8 cellular contexts compared by ENCODE assay signal in the genomic region with DNA sequence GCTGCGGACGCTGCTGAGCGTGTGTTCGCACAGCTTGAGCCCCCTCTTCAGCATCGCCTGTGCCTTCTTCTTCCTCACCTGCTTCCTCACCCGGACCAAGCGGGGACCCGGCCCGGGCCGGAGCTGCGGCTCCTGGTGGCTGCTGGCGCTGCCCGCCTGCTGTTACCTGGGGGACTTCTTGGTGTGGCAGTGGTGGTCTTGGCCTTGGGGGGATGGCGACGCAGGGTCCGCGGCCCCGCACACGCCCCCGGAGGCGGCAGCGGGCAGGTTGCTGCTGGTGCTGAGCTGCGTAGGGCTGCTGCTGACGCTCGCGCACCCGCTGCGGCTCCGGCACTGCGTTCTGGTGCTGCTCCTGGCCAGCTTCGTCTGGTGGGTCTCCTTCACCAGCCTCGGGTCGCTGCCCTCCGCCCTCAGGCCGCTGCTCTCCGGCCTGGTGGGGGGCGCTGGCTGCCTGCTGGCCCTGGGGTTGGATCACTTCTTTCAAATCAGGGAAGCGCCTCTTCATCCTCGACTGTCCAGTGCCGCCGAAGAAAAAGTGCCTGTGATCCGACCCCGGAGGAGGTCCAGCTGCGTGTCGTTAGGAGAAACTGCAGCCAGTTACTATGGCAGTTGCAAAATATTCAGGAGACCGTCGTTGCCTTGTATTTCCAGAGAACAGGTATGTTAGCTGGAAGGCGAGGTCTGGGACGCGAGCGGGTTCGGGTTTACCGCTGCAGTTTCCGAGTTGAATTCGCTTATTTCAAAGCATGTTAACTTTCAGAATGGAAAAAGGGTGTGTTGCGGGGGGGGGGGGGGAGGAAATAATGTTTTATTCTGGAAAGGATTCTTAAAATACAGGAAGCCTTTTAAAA. TPM values are rescaled to one million over a fixed set of nuclear protein-coding genes. Genes with fewer than 3 reads are reported as not detected.
DNase-seq lines count a peak whose midpoint lies in the region; ATAC-seq, FAIRE-seq and TF ChIP-seq lines count a peak whose summit lies in the region.

No MANE protein-coding gene starts in this region.

- no peaks in the 10 kb centered on the region for H3K9me1 ChIP-seq in keratinocyte (ENCODE audit: control insufficient read depth, extremely low read depth, insufficient read depth, low read length)

- H3K4me1 Mint-ChIP-seq in Calu3 (ENCODE audit: low read depth, unreplicated experiment) (peaks cover 22% of the 10 kb centered on the region), brain (peaks cover 55% of the 10 kb centered on the region)
- peaks cover 52% of the 10 kb centered on the region for H3K4me1 Mint-ChIP-seq in T-helper 2 cell treated with Interferon-gamma antibody and Interleukin-4, amounts not matched to agents 5 μg/mL and 100 μg/mL, for 36 hours (ENCODE audit: low read depth)

- H3K27ac Mint-ChIP-seq in Calu3 (ENCODE audit: unreplicated experiment) (peak overlapping the region; percentile 23), brain (peak overlapping the region in 4 of 5 experiments; percentile 35 to 75 (median 58))
- peak overlapping the region; percentile 81 for H3K27ac Mint-ChIP-seq in T-helper 2 cell treated with Interferon-gamma antibody and Interleukin-4, amounts not matched to agents 5 μg/mL and 100 μg/mL, for 36 hours

- peak overlapping the region; percentile 26 for H2AFZ ChIP-seq in keratinocyte (ENCODE audit: control insufficient read depth, low read length)

- FAIRE-seq in keratinocyte (lab: Jason Lieb, UNC): no peak

- DNase-seq in Calu3 (peak; percentile 45), HS-5 (ENCODE audit: low read depth) (peak; percentile 15), keratinocyte (ENCODE audit: low read depth, low spot score) (no peak), iPS-NIHi11 (ENCODE audit: low spot score) (no peak)
- DNase-seq in T-helper 2 cell treated with Interferon-gamma antibody and Interleukin-4, amounts not matched to agents 5 μg/mL and 100 μg/mL, for 36 hours (ENCODE audit: low spot score): peak; percentile 24
- DNase-seq in stimulated activated CD4-positive, alpha-beta T cell treated with anti-CD3 and anti-CD28 coated beads, Interleukin-1b, Interleukin-23, amount 100 ng/mL, for 48 hours: peak; percentile 36

- H3K27ac ChIP-seq in keratinocyte (ENCODE audit: control insufficient read depth, insufficient read depth, low read length): no peak overlapping the region

- TF ChIP-seq CTCF in Calu3 (IDR thresholded peaks at IDR 0.05; ENCODE audit: unreplicated experiment) (no peak), brain (conservative IDR thresholded peaks at IDR 0.05) (no peak), keratinocyte (optimal IDR thresholded peaks at IDR 0.05 in 1 of 3, IDR thresholded peaks at IDR 0.05 in 1 of 3, conservative IDR thresholded peaks at IDR 0.05 in 1 of 3; ENCODE audit: extremely low read depth in 1 of 3, insufficient read depth in 2 of 3, low read length in 3 of 3) (peak in 1 of 3 experiments; percentile 13)

- no TSS peak for BruUV-seq in Calu3 (replicated peaks; lab: Mats Ljungman, UMichigan)

- CTCF ChIA-PET in Calu3 (lab: Charles Lee): interaction anchor here (0.6 to 2.0 kb wide), 3 partner anchors 130 to 264 kb away, joined by 3 to 9 read pairs (median 3); no protein-coding TSS in a partner anchor

- H3K27me3 ChIP-seq in keratinocyte (ENCODE audit: control insufficient read depth, extremely low read depth, insufficient read depth, low read length): peaks cover 43% of the 10 kb centered on the region

- H3K4me3 ChIP-seq in keratinocyte (ENCODE audit: control insufficient read depth in 2 of 3, extremely low read depth in 1 of 3, insufficient read depth in 2 of 3, low read depth in 1 of 3, low read length in 3 of 3): peak overlapping the region; percentile 37 to 61 (median 60)

- H4K20me1 ChIP-seq in keratinocyte (ENCODE audit: control insufficient read depth, extremely low read depth, insufficient read depth, low read length): no peaks in the 10 kb centered on the region

- peak overlapping the region; percentile 85 for H3K4me2 ChIP-seq in keratinocyte (ENCODE audit: control insufficient read depth, extremely low read depth, insufficient read depth, low read depth, low read length)

- H3K36me3 ChIP-seq in keratinocyte (ENCODE audit: control insufficient read depth in 2 of 2, extremely low read depth in 1 of 2, insufficient read depth in 2 of 2, low read length in 2 of 2): no peaks in the 10 kb centered on the region

- H3K9ac ChIP-seq in keratinocyte (ENCODE audit: control insufficient read depth, extremely low read depth, insufficient read depth, low read length): no peak overlapping the region

- ATAC-seq in GM21367 (IDR thresholded peaks at IDR 0.05; ENCODE audit: unreplicated experiment): peak; percentile 29

- dilution Hi-C loops in keratinocyte (cut with MboI; ENCODE audit: extremely low pct_ligation_motif_present, low sequenced_read_pairs): no loop called here

- H3K9me3 Mint-ChIP-seq in Calu3 (ENCODE audit: low read depth, unreplicated experiment) (no peaks in the 10 kb centered on the region), brain (peaks cover 0 to 4% (median 0%) of the 10 kb centered on the region in 5 experiments)
- no peaks in the 10 kb centered on the region for H3K9me3 Mint-ChIP-seq in T-helper 2 cell treated with Interferon-gamma antibody and Interleukin-4, amounts not matched to agents 5 μg/mL and 100 μg/mL, for 36 hours

- H3K36me3 Mint-ChIP-seq in Calu3 (ENCODE audit: insufficient read depth, unreplicated experiment) (peaks cover 32% of the 10 kb centered on the region), brain (peaks cover 3% of the 10 kb centered on the region)
- H3K36me3 Mint-ChIP-seq in T-helper 2 cell treated with Interferon-gamma antibody and Interleukin-4, amounts not matched to agents 5 μg/mL and 100 μg/mL, for 36 hours (ENCODE audit: low read depth): peaks cover 57% of the 10 kb centered on the region

- H3K4me3 Mint-ChIP-seq in Calu3 (ENCODE audit: low read depth, unreplicated experiment) (peak overlapping the region; percentile 95), brain (peak overlapping the region; percentile 78 to 97 (median 87))
- peak overlapping the region; percentile 88 for H3K4me3 Mint-ChIP-seq in T-helper 2 cell treated with Interferon-gamma antibody and Interleukin-4, amounts not matched to agents 5 μg/mL and 100 μg/mL, for 36 hours

- H3K9me3 ChIP-seq in keratinocyte (ENCODE audit: control insufficient read depth, low read depth, low read length): no peaks in the 10 kb centered on the region

- intact Hi-C loops in Calu3 (cut with micrococcal nuclease; ENCODE audit: unreplicated experiment): loop anchor here (2.0 to 10.0 kb wide), 3 partner anchors 108 to 260 kb away; a partner anchor contains a TSS

- H3K79me2 ChIP-seq in keratinocyte (ENCODE audit: control insufficient read depth, insufficient read depth, low read length): no peaks in the 10 kb centered on the region

- H3K27me3 Mint-ChIP-seq in Calu3 (ENCODE audit: unreplicated experiment) (no peaks in the 10 kb centered on the region), brain (peaks cover 12% of the 10 kb centered on the region)
- no peaks in the 10 kb centered on the region for H3K27me3 Mint-ChIP-seq in T-helper 2 cell treated with Interferon-gamma antibody and Interleukin-4, amounts not matched to agents 5 μg/mL and 100 μg/mL, for 36 hours (ENCODE audit: low read depth)

- peaks cover 12% of the 10 kb centered on the region for H3K4me1 ChIP-seq in keratinocyte (ENCODE audit: control insufficient read depth, extremely low read depth, insufficient read depth, low read length)

RNA-seq across cellular contexts. Expression of a gene that starts 1.0 kb away (rescaled TPM):
- total RNA-seq in Calu3 (2022): 4.5 and 4.6 TPM in 2 replicates
- polyA plus RNA-seq in brain (ENCODE audit: insufficient read depth, low read depth, low replicate concordance) (0.48 TPM), keratinocyte (0.01 TPM in 2 of 3 replicates, not detected in the other)
- not detected for polyA plus RNA-seq in keratinocyte (2011; ENCODE audit: low read depth)
- not detected in 2 replicates for polyA plus RNA-seq in keratinocyte (2011; cell fraction: cytosol; rRNA removed)
- 0.03 TPM in 1 of 2 replicates, not detected in the other for polyA plus RNA-seq in keratinocyte (2011; cell fraction: nucleus; rRNA removed)
- 0.07 TPM in 1 of 2 replicates, not detected in the other for polyA plus RNA-seq in keratinocyte (2012; ENCODE audit: low replicate concordance)
- not detected in 3 replicates for polyA minus RNA-seq in keratinocyte
- polyA minus RNA-seq in keratinocyte (2011; cell fraction: cytosol; rRNA and poly(A)+ RNA removed): 0.38 TPM
- 0.11 and 0.31 TPM in 2 replicates for polyA minus RNA-seq in keratinocyte (2011; cell fraction: nucleus; rRNA and poly(A)+ RNA removed)

Comparison
In these comparisons a context has a peak if more than half of its experiments do, and no peak if none do; other contexts are left out.
1. DNase-seq: peak in Calu3 (single experiment), HS-5 (single experiment), T-helper 2 cell treated with Interferon-gamma antibody and Interleukin-4, amounts not matched to agents 5 μg/mL and 100 μg/mL, for 36 hours (single experiment) and stimulated activated CD4-positive, alpha-beta T cell treated with anti-CD3 and anti-CD28 coated beads, Interleukin-1b, Interleukin-23, amount 100 ng/mL, for 48 hours (single experiment); none in keratinocyte (single experiment) and iPS-NIHi11 (single experiment).
2. H3K27ac Mint-ChIP-seq: peak in every context shown above with its lines; median percentile 81 in T-helper 2 cell treated with Interferon-gamma antibody and Interleukin-4, amounts not matched to agents 5 μg/mL and 100 μg/mL, for 36 hours; 58 in brain; 23 in Calu3.
3. Peak in every context shown above with its lines, with median percentiles within 50 percentile points of each other: H3K4me3 Mint-ChIP-seq.